In the genomic region with DNA sequence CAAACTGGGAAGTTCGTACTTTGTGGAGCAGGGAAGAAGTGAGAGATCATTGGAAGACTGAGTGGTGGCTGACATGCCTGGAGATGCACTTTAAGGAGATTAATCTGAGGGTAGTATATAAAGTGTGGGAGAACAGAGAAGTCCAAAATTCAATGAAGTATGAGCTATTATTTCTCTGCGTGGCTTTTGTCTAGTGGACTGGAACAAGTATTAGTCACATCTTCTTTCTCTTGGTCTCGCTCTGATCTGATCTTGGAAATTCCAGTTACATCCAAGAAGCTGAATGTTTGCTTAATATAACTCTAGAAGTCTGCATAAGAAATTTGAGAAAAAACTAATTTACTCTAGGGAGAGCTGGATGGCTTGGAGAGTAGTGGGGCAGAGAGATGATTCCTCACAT, we compare ENCODE assay signal across 26 cellular contexts.
"Had no signal": no experiment of that assay in that cellular context is flagged by ENCODE, and none has a peak within 500 bp of the region (broad histone marks: within the 10 kb centered on the region; RNA-seq: fewer than 3 reads in every experiment).

No MANE protein-coding gene starts in this region.

- H3K27me3 ChIP-seq: esophagus muscularis mucosa, foreskin keratinocyte, gastroesophageal sphincter, left lung, sigmoid colon, testis, tibial artery had no signal

- H3K27me3 Mint-ChIP-seq: stimulated activated memory B cell treated with anti-CD40 and anti-IgM and Interleukin-4, amounts not matched to agents 10 μg/mL and 1 μg/mL and 100 μg/mL, for 72 hours; type B pancreatic cell had no signal

- H3K36me3 ChIP-seq: esophagus muscularis mucosa, gastroesophageal sphincter, heart right ventricle, left lung, prostate gland, sigmoid colon, tibial artery had no signal

- ATAC-seq: foreskin keratinocyte; gastroesophageal sphincter; heart right ventricle; left cardiac atrium; left lung; naive thymus-derived CD8-positive, alpha-beta T cell; right cardiac atrium; stimulated activated memory B cell treated with anti-CD40 and anti-IgM and Interleukin-4, amounts not matched to agents 10 μg/mL and 1 μg/mL and 100 μg/mL, for 72 hours; stimulated activated naive CD8-positive, alpha-beta T cell treated with anti-CD3 and anti-CD28 coated beads, Interleukin-15, Interleukin-2, amounts not matched to agents 100 U/mL and 50 U/mL, for 24 hours had no signal

- H3K36me3 Mint-ChIP-seq: immature natural killer cell; naive thymus-derived CD8-positive, alpha-beta T cell; stimulated activated memory B cell treated with anti-CD40 and anti-IgM and Interleukin-4, amounts not matched to agents 10 μg/mL and 1 μg/mL and 100 μg/mL, for 72 hours; type B pancreatic cell had no signal

- DNase-seq: dorsolateral prefrontal cortex; effector CD8-positive, alpha-beta T cell; endodermal cell; foreskin keratinocyte; glutamatergic neuron; heart right ventricle; immature natural killer cell; islet precursor cell; left cardiac atrium; left lung; mesendoderm; naive thymus-derived CD8-positive, alpha-beta T cell; nephron progenitor cell; nucleus accumbens; right cardiac atrium; sigmoid colon; stimulated activated CD4-positive, alpha-beta T cell treated with anti-CD3 and anti-CD28 coated beads, Interleukin-4, amount 100 ng/mL, for 4 hours; stimulated activated naive CD8-positive, alpha-beta T cell treated with anti-CD3 and anti-CD28 coated beads, Interleukin-15, Interleukin-2, amounts not matched to agents 100 U/mL and 50 U/mL, for 24 hours; substantia nigra; testis; tibial artery had no signal

- H3K4me1 Mint-ChIP-seq: immature natural killer cell; naive thymus-derived CD8-positive, alpha-beta T cell; stimulated activated memory B cell treated with anti-CD40 and anti-IgM and Interleukin-4, amounts not matched to agents 10 μg/mL and 1 μg/mL and 100 μg/mL, for 72 hours had no signal

- H3K4me3 Mint-ChIP-seq: endodermal cell; immature natural killer cell; naive thymus-derived CD8-positive, alpha-beta T cell; nephron progenitor cell; stimulated activated memory B cell treated with anti-CD40 and anti-IgM and Interleukin-4, amounts not matched to agents 10 μg/mL and 1 μg/mL and 100 μg/mL, for 72 hours; type B pancreatic cell had no signal

- H3K4me3 ChIP-seq: dorsolateral prefrontal cortex, esophagus muscularis mucosa, gastroesophageal sphincter, heart right ventricle, left lung, prostate gland, sigmoid colon, testis, tibial artery had no signal

- H3K27ac Mint-ChIP-seq: endodermal cell; immature natural killer cell; naive thymus-derived CD8-positive, alpha-beta T cell; nephron progenitor cell; stimulated activated memory B cell treated with anti-CD40 and anti-IgM and Interleukin-4, amounts not matched to agents 10 μg/mL and 1 μg/mL and 100 μg/mL, for 72 hours; type B pancreatic cell had no signal
